Comparison of ENCODE assay signal across 8 cellular contexts in the genomic region with DNA sequence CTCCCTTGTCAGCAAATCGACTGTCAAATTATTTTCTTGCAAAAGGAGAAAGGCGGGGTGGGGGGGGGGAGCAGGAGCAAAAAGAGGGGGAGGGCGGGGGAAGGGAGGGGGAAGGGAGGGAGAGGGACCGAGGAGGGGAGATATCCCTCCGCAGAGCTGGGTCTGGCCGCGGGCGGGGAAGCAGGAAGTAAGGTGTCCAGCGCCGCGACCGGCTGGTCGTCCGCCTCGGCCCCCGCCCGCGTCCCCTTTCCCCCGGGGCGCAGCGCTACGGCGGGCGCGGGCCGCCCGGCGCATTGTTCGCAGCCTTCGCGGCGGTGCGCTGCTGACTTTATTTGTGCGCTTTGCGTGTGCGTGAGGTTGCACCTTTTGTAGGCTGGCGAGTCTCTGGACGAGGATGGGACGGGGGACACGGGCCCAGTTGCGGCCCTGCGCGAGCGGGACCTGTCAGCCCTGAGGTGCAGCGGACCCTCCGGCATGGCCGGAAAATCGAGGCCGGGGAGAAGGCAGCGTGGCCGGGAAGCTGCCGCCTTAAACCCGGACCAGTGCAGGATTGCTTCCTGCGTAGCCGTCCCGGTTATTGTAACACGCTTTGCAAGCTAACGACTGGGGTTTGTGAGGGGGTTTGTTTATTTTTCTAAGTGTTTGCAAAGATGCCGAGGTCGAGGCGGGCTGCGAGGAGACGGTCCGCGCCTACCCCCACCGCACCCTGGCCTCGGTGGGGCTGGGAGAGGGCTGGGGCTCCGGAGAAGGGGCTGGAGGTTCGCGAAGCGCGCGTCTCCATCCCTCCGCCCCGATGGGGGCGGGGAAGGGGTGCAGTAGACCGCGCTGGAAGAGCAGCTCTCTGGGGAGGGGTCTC. TPM values are rescaled to one million over a fixed set of nuclear protein-coding genes. Genes with fewer than 3 reads are reported as not detected.
DNase-seq lines count a peak whose midpoint lies in the region; ATAC-seq lines count a peak whose summit lies in the region.

No MANE protein-coding gene starts in this region.

- peaks cover 31% of the 10 kb centered on the region for H3K4me1 Mint-ChIP-seq in activated CD4-positive, alpha-beta memory T cell treated with anti-CD3 and anti-CD28 coated beads for 36 hours (ENCODE audit: low read depth)

- DNase-seq in A172 (ENCODE audit: low spot score), result peak; percentile 59
- DNase-seq in NCI-H526 (lab: John Stamatoyannopoulos, UW), result peak; percentile 51 to 94
- peak; percentile 65 for DNase-seq in activated CD4-positive, alpha-beta memory T cell treated with anti-CD3 and anti-CD28 coated beads for 36 hours
- DNase-seq in effector CD8-positive, alpha-beta T cell (lab: John Stamatoyannopoulos, UW), result peak; percentile 23
- peak; percentile 41 to 66 for DNase-seq in lung microvascular endothelial cell (ENCODE audit: low read depth in 2 of 2)
- peak; percentile 28 to 85 (median 70) for DNase-seq in stimulated activated naive CD4-positive, alpha-beta T cell (lab: John Stamatoyannopoulos, UW)

- CTCF ChIA-PET in activated CD4-positive, alpha-beta memory T cell treated with anti-CD3 and anti-CD28 coated beads for 36 hours (lab: Charles Lee), result interaction anchor here (0.6 to 1.7 kb wide), 5 partner anchors 52 to 196 kb away, joined by 3 to 8 read pairs (median 3); no protein-coding TSS in a partner anchor

- peak overlapping the region; percentile 98 for H3K4me3 Mint-ChIP-seq in activated CD4-positive, alpha-beta memory T cell treated with anti-CD3 and anti-CD28 coated beads for 36 hours

- peak overlapping the region; percentile 95 for H3K27ac Mint-ChIP-seq in activated CD4-positive, alpha-beta memory T cell treated with anti-CD3 and anti-CD28 coated beads for 36 hours

- ATAC-seq in GM18502 (IDR thresholded peaks at IDR 0.05; ENCODE audit: poor library complexity, unreplicated experiment) (peak; percentile 40), HG03108 (IDR thresholded peaks at IDR 0.05; ENCODE audit: unreplicated experiment) (peak; percentile 29)

- H3K36me3 Mint-ChIP-seq in activated CD4-positive, alpha-beta memory T cell treated with anti-CD3 and anti-CD28 coated beads for 36 hours, result peaks cover 11% of the 10 kb centered on the region

- intact Hi-C loops in activated CD4-positive, alpha-beta memory T cell treated with anti-CD3 and anti-CD28 coated beads for 36 hours (cut with micrococcal nuclease), result loop anchor here (1.0 to 5.0 kb wide), 6 partner anchors 29 to 230 kb away; no protein-coding TSS in a partner anchor

- no peaks in the 10 kb centered on the region for H3K9me3 Mint-ChIP-seq in activated CD4-positive, alpha-beta memory T cell treated with anti-CD3 and anti-CD28 coated beads for 36 hours

- POLR2A ChIA-PET in activated CD4-positive, alpha-beta memory T cell treated with anti-CD3 and anti-CD28 coated beads for 36 hours (lab: Charles Lee), result interaction anchor here (0.6 to 2.4 kb wide), 11 partner anchors 11 to 1040 kb away, joined by 3 to 20 read pairs (median 3); no protein-coding TSS in a partner anchor

- no peaks in the 10 kb centered on the region for H3K27me3 Mint-ChIP-seq in activated CD4-positive, alpha-beta memory T cell treated with anti-CD3 and anti-CD28 coated beads for 36 hours

RNA-seq across cellular contexts. Expression of gene TRERF1, which starts 0.7 kb away (rescaled TPM):
- total RNA-seq in A172 (2014; rRNA removed; shearing (Covaris generic)), result 3.4 and 3.5 TPM in 2 replicates
- total RNA-seq in activated CD4-positive, alpha-beta memory T cell treated with anti-CD3 and anti-CD28 coated beads for 36 hours, result 10 to 100 TPM; 16.3 to 16.7 TPM
- total RNA-seq in lung microvascular endothelial cell, result not detected in 2 replicates

Comparison
In these comparisons a context has a peak if more than half of its experiments do, and no peak if none do; other contexts are left out.
1. Peak in every context shown above with its lines: DNase-seq and ATAC-seq.